In the genomic region with DNA sequence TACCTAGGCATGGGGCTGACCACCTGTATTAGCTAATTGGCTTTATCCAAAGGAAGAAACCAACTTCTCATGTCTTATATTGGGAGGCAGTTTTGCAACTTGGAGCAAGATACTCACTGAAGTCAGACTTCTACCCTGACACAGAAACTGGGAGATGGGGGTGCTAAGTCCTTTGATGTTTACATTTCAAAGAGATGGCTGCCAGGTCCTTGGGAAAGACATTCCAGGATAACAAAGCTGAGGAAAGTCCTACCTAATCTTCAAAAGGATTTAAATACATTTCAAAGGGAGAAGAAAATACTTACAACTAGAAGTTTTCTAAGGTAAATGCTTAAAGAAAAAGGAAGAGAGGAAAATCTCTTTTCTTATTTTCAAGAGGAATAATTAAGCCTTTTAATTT, we compare ENCODE assay signal across 23 cellular contexts.
"Had no signal": no experiment of that assay in that cellular context is flagged by ENCODE, and none has a peak within 500 bp of the region (broad histone marks: within the 10 kb centered on the region; RNA-seq: fewer than 3 reads in every experiment).

No MANE protein-coding gene starts in this region.

- DNase-seq: cerebellar nuclear complex; effector memory CD8-positive, alpha-beta T cell; foreskin keratinocyte; immature natural killer cell; left ventricle myocardium inferior; lower lobe of right lung; midbrain; occipital lobe; psoas muscle; retina; right lobe of liver; stimulated activated CD4-positive, alpha-beta T cell treated with anti-CD3 and anti-CD28 coated beads, Interleukin-4, amount 100 ng/mL, for 1 hour; stimulated activated CD8-positive, alpha-beta memory T cell treated with anti-CD3 and anti-CD28 coated beads, Interleukin-4, amount 100 ng/mL, for 48 hours; stimulated activated naive CD8-positive, alpha-beta T cell treated with anti-CD3 and anti-CD28 coated beads, Interleukin-15, Interleukin-2, amounts not matched to agents 100 U/mL and 50 U/mL, for 24 hours; upper lobe of right lung had no signal

- H3K4me3 ChIP-seq: left ventricle myocardium inferior, lower lobe of right lung, psoas muscle, right lobe of liver, tibial nerve, upper lobe of right lung had no signal

- H3K36me3 Mint-ChIP-seq: immature natural killer cell; memory B cell; natural killer cell treated with Interleukin-12 subunit alpha and Interleukin-12 subunit beta and Interleukin-15 and Interleukin-18, amount 100 ng/mL, for 72 hours; stimulated activated effector memory CD8-positive, alpha-beta T cell treated with anti-CD3 and anti-CD28 coated beads, Interleukin-12 subunit alpha, Interleukin-12 subunit beta, amount 100 ng/mL, for 72 hours had no signal

- H3K9ac ChIP-seq: parathyroid adenoma had no signal

- H3K9me3 ChIP-seq: left ventricle myocardium inferior, lower lobe of right lung, psoas muscle, right lobe of liver, tibial nerve, upper lobe of right lung had no signal

- H3K27ac ChIP-seq: foreskin keratinocyte, left ventricle myocardium inferior, lower lobe of right lung, parathyroid adenoma, psoas muscle, right lobe of liver, upper lobe of right lung had no signal

- H3K79me2 ChIP-seq: parathyroid adenoma had no signal

- H3K9me3 Mint-ChIP-seq: dendritic cell treated with granulocyte-macrophage colony-stimulating factor and Interleukin-4, amounts not matched to agents 40 ng/mL and 50 ng/mL, for 4 days; effector memory CD8-positive, alpha-beta T cell; memory B cell; stimulated activated effector memory CD8-positive, alpha-beta T cell treated with anti-CD3 and anti-CD28 coated beads, Interleukin-12 subunit alpha, Interleukin-12 subunit beta, amount 100 ng/mL, for 72 hours had no signal

- H3K4me1 ChIP-seq: foreskin keratinocyte, left ventricle myocardium inferior, lower lobe of right lung, parathyroid adenoma, psoas muscle, right lobe of liver, upper lobe of right lung had no signal

- H3K36me3 ChIP-seq: left ventricle myocardium inferior, lower lobe of right lung, right lobe of liver, tibial nerve, upper lobe of right lung had no signal

- H3K27ac Mint-ChIP-seq: dendritic cell treated with granulocyte-macrophage colony-stimulating factor and Interleukin-4, amounts not matched to agents 40 ng/mL and 50 ng/mL, for 4 days; effector memory CD8-positive, alpha-beta T cell; immature natural killer cell; memory B cell; natural killer cell treated with Interleukin-12 subunit alpha and Interleukin-12 subunit beta and Interleukin-15 and Interleukin-18, amount 100 ng/mL, for 72 hours; stimulated activated effector memory CD8-positive, alpha-beta T cell treated with anti-CD3 and anti-CD28 coated beads, Interleukin-12 subunit alpha, Interleukin-12 subunit beta, amount 100 ng/mL, for 72 hours had no signal

- FAIRE-seq: colon, keratinocyte had no signal

- H2AFZ ChIP-seq: parathyroid adenoma had no signal

- H3K4me1 Mint-ChIP-seq: immature natural killer cell; memory B cell; stimulated activated effector memory CD8-positive, alpha-beta T cell treated with anti-CD3 and anti-CD28 coated beads, Interleukin-12 subunit alpha, Interleukin-12 subunit beta, amount 100 ng/mL, for 72 hours had no signal

- H3K4me3 Mint-ChIP-seq: dendritic cell treated with granulocyte-macrophage colony-stimulating factor and Interleukin-4, amounts not matched to agents 40 ng/mL and 50 ng/mL, for 4 days; effector memory CD8-positive, alpha-beta T cell; immature natural killer cell; memory B cell; natural killer cell treated with Interleukin-12 subunit alpha and Interleukin-12 subunit beta and Interleukin-15 and Interleukin-18, amount 100 ng/mL, for 72 hours; stimulated activated effector memory CD8-positive, alpha-beta T cell treated with anti-CD3 and anti-CD28 coated beads, Interleukin-12 subunit alpha, Interleukin-12 subunit beta, amount 100 ng/mL, for 72 hours had no signal

- ATAC-seq: effector memory CD8-positive, alpha-beta T cell; foreskin keratinocyte; lower lobe of right lung; natural killer cell treated with Interleukin-12 subunit alpha and Interleukin-12 subunit beta and Interleukin-15 and Interleukin-18, amount 100 ng/mL, for 72 hours; psoas muscle; right lobe of liver; stimulated activated effector memory CD8-positive, alpha-beta T cell treated with anti-CD3 and anti-CD28 coated beads, Interleukin-12 subunit alpha, Interleukin-12 subunit beta, amount 100 ng/mL, for 72 hours; stimulated activated naive CD8-positive, alpha-beta T cell treated with anti-CD3 and anti-CD28 coated beads, Interleukin-15, Interleukin-2, amounts not matched to agents 100 U/mL and 50 U/mL, for 24 hours; upper lobe of right lung had no signal

- H3K27me3 Mint-ChIP-seq: dendritic cell treated with granulocyte-macrophage colony-stimulating factor and Interleukin-4, amounts not matched to agents 40 ng/mL and 50 ng/mL, for 4 days had no signal

- H3K27me3 ChIP-seq: foreskin keratinocyte, right lobe of liver, tibial nerve, upper lobe of right lung had no signal
